In genomic region chr5:129361441-129362025, GRCh38 we compare ENCODE assay signal across 9 cellular contexts.
A peak's percentile ranks its signal among the peaks of the same experiment; 100 is the strongest.
DNase-seq lines count a peak whose midpoint lies in the region; ATAC-seq and TF ChIP-seq lines count a peak whose summit lies in the region.
"Had no signal": no experiment of that assay in that cellular context is flagged by ENCODE, and none has a peak within 500 bp of the region (broad histone marks: within the 10 kb centered on the region; RNA-seq: fewer than 3 reads in every experiment).

No MANE protein-coding gene starts in this region.

- ATAC-seq in GM18907 (IDR thresholded peaks at IDR 0.05; ENCODE audit: unreplicated experiment) = no peak
- ATAC-seq: T-cell had no signal

- no peaks in the 10 kb centered on the region for H3K27me3 ChIP-seq in MM.1S (replicated peaks; ENCODE audit: insufficient read depth, low read length)

- H3K79me2 ChIP-seq in MM.1S (ENCODE audit: low read length) = no peaks in the 10 kb centered on the region

- no peaks in the 10 kb centered on the region for H3K36me3 ChIP-seq in MM.1S (replicated peaks; ENCODE audit: insufficient read depth, low read length)

- H2AFZ ChIP-seq in MM.1S (ENCODE audit: low read length) = no peak overlapping the region

- no peak overlapping the region for H3K4me2 ChIP-seq in MM.1S (ENCODE audit: low read depth, low read length)

- DNase-seq in NCI-H1417 (lab: John Stamatoyannopoulos, UW) (peak in 2 of 3 experiments; percentile 18 to 22), NCI-H1417 treated with DMSO at 0.1 percent for 48 hours (lab: John Stamatoyannopoulos, UW) (no peak), MM.1S (peak; percentile 49), dermis blood vessel endothelial cell (peak; percentile 2), retinal pigment epithelial cell (ENCODE audit: low read depth) (no peak), activated T-cell treated with anti-CD3 and anti-CD28 coated beads for 4 hours (no peak), cortex of kidney (lab: John Stamatoyannopoulos, UW) (no peak)
- DNase-seq: T-cell had no signal

- no peaks in the 10 kb centered on the region for H3F3A ChIP-seq in MM.1S (ENCODE audit: insufficient read depth, low read length)

- no peaks in the 10 kb centered on the region for H4K20me1 ChIP-seq in MM.1S (ENCODE audit: insufficient read depth, low read length)

- TF ChIP-seq CTCF in MM.1S (IDR thresholded peaks at IDR 0.05; ENCODE audit: low read length) (peak; percentile 60), retinal pigment epithelial cell (conservative IDR thresholded peaks at IDR 0.05; ENCODE audit: low read depth, low read length) (peak; percentile 66)

- no peaks in the 10 kb centered on the region for H3K9me2 ChIP-seq in MM.1S (replicated peaks; ENCODE audit: insufficient read depth, low read length)

- no peak overlapping the region for H3K27ac ChIP-seq in MM.1S (ENCODE audit: low read length)

- H3K9me3 ChIP-seq in MM.1S (replicated peaks; ENCODE audit: insufficient read depth, low read length) = no peaks in the 10 kb centered on the region

- H3K9ac ChIP-seq in MM.1S (ENCODE audit: low read length) = no peak overlapping the region

- no peak overlapping the region for H3K4me3 ChIP-seq in MM.1S (ENCODE audit: low read length)
- H3K4me3 ChIP-seq in retinal pigment epithelial cell (ENCODE audit: low read length) = no peak overlapping the region

- no peaks in the 10 kb centered on the region for H3K4me1 ChIP-seq in MM.1S (ENCODE audit: low read length)

Comparison
In these comparisons a context has a peak if more than half of its experiments do, and no peak if none do; other contexts are left out.
1. DNase-seq: peak in NCI-H1417 (2 of 3), MM.1S (single experiment) and dermis blood vessel endothelial cell (single experiment); none in NCI-H1417 treated with DMSO at 0.1 percent for 48 hours (single experiment), retinal pigment epithelial cell (single experiment), activated T-cell treated with anti-CD3 and anti-CD28 coated beads for 4 hours (single experiment) and cortex of kidney (single experiment).